8 cellular contexts compared by ENCODE assay signal in the genomic region with DNA sequence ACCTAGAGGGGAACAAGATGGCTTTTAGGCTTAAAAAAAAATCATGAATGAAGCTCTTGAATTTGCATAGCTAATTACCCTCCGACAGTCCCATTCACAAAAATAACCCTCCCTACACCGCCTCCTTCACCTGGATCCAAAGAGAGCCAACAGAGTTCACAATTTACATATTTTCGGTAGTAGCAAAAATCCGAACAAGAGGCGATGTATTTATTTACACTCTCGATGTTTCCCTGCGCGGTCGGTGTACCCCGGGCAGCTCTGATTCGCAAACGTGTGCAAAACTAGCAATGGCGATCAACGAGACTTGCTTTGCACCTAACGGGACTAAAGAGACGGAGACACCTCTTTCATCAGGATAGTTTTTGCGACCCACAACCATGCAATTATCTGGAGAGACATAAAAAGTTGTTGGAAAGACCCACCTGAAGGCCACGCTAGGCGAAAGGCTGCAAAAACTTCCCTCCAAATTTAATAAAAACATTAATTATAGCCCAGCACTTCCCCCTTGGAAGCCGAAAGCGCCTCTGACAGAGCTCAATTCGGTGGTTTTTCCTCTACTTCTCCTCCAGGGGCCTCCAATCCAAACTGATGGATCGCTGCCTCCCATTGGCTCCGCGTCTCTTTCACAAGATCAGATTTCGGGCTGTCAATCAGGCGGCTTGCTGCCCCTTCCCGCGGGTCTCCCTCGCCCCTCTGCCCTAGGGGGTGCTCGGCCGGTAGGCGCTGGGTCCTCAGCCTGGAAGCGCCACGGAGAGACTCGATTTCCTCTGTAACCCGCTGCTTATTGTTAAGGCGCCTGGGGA.
DNase-seq lines count a peak whose midpoint lies in the region; ATAC-seq and TF ChIP-seq lines count a peak whose summit lies in the region.

A gene (minus strand): TSS at position 529 of the 806 bp plus-strand sequence. CDS start 614 bp downstream, outside the sequence.

- H3K4me3 ChIP-seq in fibroblast of pulmonary artery (replicated peaks; ENCODE audit: low read depth, low read length) (peak within 1 kb of the TSS; percentile 88), muscle layer of colon (ENCODE audit: low read depth in 1 of 2, low read length in 2 of 2) (peak within 1 kb of the TSS; percentile 56 to 87)

- DNase-seq in ELF-1 (ENCODE audit: low read depth, low spot score) = peak; percentile 94
- peak; percentile 77 for DNase-seq in NCI-H146 (lab: John Stamatoyannopoulos, UW)
- DNase-seq in T1000 (lab: John Stamatoyannopoulos, UW) = peak; percentile 9
- peak; percentile 75 for DNase-seq in fibroblast of pulmonary artery (ENCODE audit: low read depth)

- ATAC-seq in GM21390 (IDR thresholded peaks at IDR 0.05; ENCODE audit: unreplicated experiment) (no peak), GM21526 (IDR thresholded peaks at IDR 0.05; ENCODE audit: low FRiP score, unreplicated experiment) (no peak), HG03457 (IDR thresholded peaks at IDR 0.05; ENCODE audit: unreplicated experiment) (no peak)

- peak; percentile 49 for TF ChIP-seq CTCF in fibroblast of pulmonary artery (IDR thresholded peaks at IDR 0.05; ENCODE audit: low read length, missing control alignments)

- H3K9ac ChIP-seq in muscle layer of colon (ENCODE audit: low read length) = peak within 1 kb of the TSS; percentile 37

- H3K4me1 ChIP-seq in muscle layer of colon (ENCODE audit: insufficient read depth, low read length) = peaks cover 6% of the 10 kb centered on the region

- peak within 1 kb of the TSS; percentile 76 for H3K27ac ChIP-seq in muscle layer of colon (ENCODE audit: low read depth, low read length)

- no peaks in the 10 kb centered on the region for H3K36me3 ChIP-seq in muscle layer of colon (ENCODE audit: insufficient read depth, low read length)

- no peaks in the 10 kb centered on the region for H3K9me3 ChIP-seq in muscle layer of colon (ENCODE audit: low read length)

- H3K27me3 ChIP-seq in muscle layer of colon (ENCODE audit: control insufficient read depth in 1 of 2, insufficient read depth in 2 of 2, low read length in 2 of 2) = no peaks in the 10 kb centered on the region

Comparison
In these comparisons a context has a peak if more than half of its experiments do, and no peak if none do; other contexts are left out.
1. DNase-seq: peak in every context shown above with its lines; median percentile 94 in ELF-1; 77 in NCI-H146; 75 in fibroblast of pulmonary artery; 9 in T1000.